Comparison of ENCODE assay signal across 10 cellular contexts in genomic region chr17:59375858-59376257, GRCh38. TPM values are rescaled to one million over a fixed set of nuclear protein-coding genes. Genes with fewer than 3 reads are reported as not detected.
DNase-seq lines count a peak whose midpoint lies in the region; ATAC-seq and TF ChIP-seq lines count a peak whose summit lies in the region.
"Had no signal": no experiment of that assay in that cellular context is flagged by ENCODE, and none has a peak within 500 bp of the region (broad histone marks: within the 10 kb centered on the region; RNA-seq: fewer than 3 reads in every experiment).

No MANE protein-coding gene starts in this region.

- peaks cover 83% of the 10 kb centered on the region for H3K4me1 Mint-ChIP-seq in dendritic cell treated with granulocyte-macrophage colony-stimulating factor and Interleukin-4, amounts not matched to agents 40 ng/mL and 50 ng/mL, for 4 days (ENCODE audit: low read depth)
- H3K4me1 Mint-ChIP-seq in immature natural killer cell = peaks cover 42 to 54% of the 10 kb centered on the region in 2 donors

- H3K9me3 Mint-ChIP-seq in dendritic cell treated with granulocyte-macrophage colony-stimulating factor and Interleukin-4, amounts not matched to agents 40 ng/mL and 50 ng/mL, for 4 days = no peaks in the 10 kb centered on the region
- H3K9me3 Mint-ChIP-seq in immature natural killer cell = no peaks in the 10 kb centered on the region

- H3K9me3 ChIP-seq in right atrium auricular region (no peaks in the 10 kb centered on the region), uterus (no peaks in the 10 kb centered on the region)

- no peak for DNase-seq in right atrium auricular region (ENCODE audit: low spot score)
- no peak for DNase-seq in left cardiac atrium
- no peak for DNase-seq in uterus
- DNase-seq in immature natural killer cell = no peak
- no peak for DNase-seq in T-helper 1 cell
- DNase-seq: NCI-H1105, T-helper 9 cell had no signal

- H3K4me3 ChIP-seq in right atrium auricular region (no peak overlapping the region), uterus (no peak overlapping the region)

- peak overlapping the region; percentile 93 to 97 for H3K27ac ChIP-seq in right atrium auricular region
- H3K27ac ChIP-seq in uterus = peak overlapping the region; percentile 91 to 96

- no peak for ATAC-seq in left cardiac atrium
- peak; percentile 60 for ATAC-seq in HG02885 (IDR thresholded peaks at IDR 0.05; ENCODE audit: poor library complexity, unreplicated experiment)
- no peak for ATAC-seq in GM18873 (IDR thresholded peaks at IDR 0.05; ENCODE audit: low FRiP score, unreplicated experiment)

- H3K27me3 ChIP-seq in right atrium auricular region (no peaks in the 10 kb centered on the region), uterus (no peaks in the 10 kb centered on the region)

- H3K27me3 Mint-ChIP-seq in dendritic cell treated with granulocyte-macrophage colony-stimulating factor and Interleukin-4, amounts not matched to agents 40 ng/mL and 50 ng/mL, for 4 days = no peaks in the 10 kb centered on the region
- peaks cover 2 to 6% (median 4%) of the 10 kb centered on the region in 3 donors for H3K27me3 Mint-ChIP-seq in immature natural killer cell (ENCODE audit: low read depth in 3 of 3)

- no peaks in the 10 kb centered on the region for H3K36me3 ChIP-seq in right atrium auricular region
- no peaks in the 10 kb centered on the region for H3K36me3 ChIP-seq in uterus

- TF ChIP-seq CTCF in right atrium auricular region (IDR thresholded peaks at IDR 0.05) = no peak
- TF ChIP-seq CTCF in uterus (IDR thresholded peaks at IDR 0.05) = no peak

- no peak overlapping the region for H3K4me3 Mint-ChIP-seq in dendritic cell treated with granulocyte-macrophage colony-stimulating factor and Interleukin-4, amounts not matched to agents 40 ng/mL and 50 ng/mL, for 4 days
- no peak overlapping the region for H3K4me3 Mint-ChIP-seq in immature natural killer cell

- H3K4me1 ChIP-seq in right atrium auricular region (peaks cover 0 to 99% of the 10 kb centered on the region in 2 donors), uterus (peaks cover 18 to 37% of the 10 kb centered on the region in 2 donors)

- peak overlapping the region; percentile 51 for H3K27ac Mint-ChIP-seq in dendritic cell treated with granulocyte-macrophage colony-stimulating factor and Interleukin-4, amounts not matched to agents 40 ng/mL and 50 ng/mL, for 4 days
- H3K27ac Mint-ChIP-seq in immature natural killer cell = no peak overlapping the region

- TF ChIP-seq POLR2A in uterus (IDR thresholded peaks at IDR 0.05) = no peak

- intact Hi-C loops in left cardiac atrium (cut with DNase I) = no loop called here
- intact Hi-C loops in dendritic cell treated with granulocyte-macrophage colony-stimulating factor and Interleukin-4, amounts not matched to agents 40 ng/mL and 50 ng/mL, for 4 days (cut with micrococcal nuclease) = no loop called here
- intact Hi-C loops in uterus (cut with DNase I; ENCODE audit: low total_unique reads) = no loop called here

- H3K36me3 Mint-ChIP-seq in dendritic cell treated with granulocyte-macrophage colony-stimulating factor and Interleukin-4, amounts not matched to agents 40 ng/mL and 50 ng/mL, for 4 days (ENCODE audit: low read depth) = peaks cover 35% of the 10 kb centered on the region
- no peaks in the 10 kb centered on the region for H3K36me3 Mint-ChIP-seq in immature natural killer cell

RNA-seq across cellular contexts. Expression of gene YPEL2, which starts 44.4 kb away (rescaled TPM):
- total RNA-seq in right atrium auricular region (10 to 100 TPM; 28.3 to 34.1 TPM), left cardiac atrium (10 to 100 TPM; 10.5 to 25.4 TPM), uterus (10 to 100 TPM; 21.2 to 91.7 (median 25.0) TPM)
- polyA plus RNA-seq in immature natural killer cell = 10 to 100 TPM in 2 of 3 donors, 1 to 10 TPM in 1; 5.6 to 13.0 (median 11.0) TPM
